ENCODE assay signal across 23 cellular contexts in the genomic region with DNA sequence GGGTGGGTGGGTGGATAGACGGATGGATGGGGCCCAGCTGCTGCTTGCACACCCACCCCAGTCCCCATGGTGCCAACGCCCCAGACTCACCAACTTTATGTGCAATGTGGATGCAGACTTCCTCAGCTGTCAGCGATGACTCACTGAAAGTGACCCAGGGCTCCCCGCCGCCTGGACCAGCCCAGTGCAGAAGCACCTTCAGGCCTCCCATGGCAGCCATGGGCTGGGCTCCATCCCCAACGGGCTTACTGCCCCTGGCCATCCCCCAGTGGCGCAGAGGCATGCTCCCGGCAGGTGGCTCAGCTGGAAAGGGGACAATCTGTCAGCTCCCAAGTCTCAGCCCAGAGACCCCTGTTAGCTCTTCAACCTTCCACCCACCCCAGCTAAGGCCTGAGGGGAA. TPM values are rescaled to one million over a fixed set of nuclear protein-coding genes. Genes with fewer than 3 reads are reported as not detected.
A peak's percentile ranks its signal among the peaks of the same experiment; 100 is the strongest.
DNase-seq lines count a peak whose midpoint lies in the region; TF ChIP-seq lines count a peak whose summit lies in the region.
"Had no signal": no experiment of that assay in that cellular context is flagged by ENCODE, and none has a peak within 500 bp of the region (broad histone marks: within the 10 kb centered on the region; RNA-seq: fewer than 3 reads in every experiment).

No MANE protein-coding gene starts in this region.

- peaks cover 12% of the 10 kb centered on the region for H3K79me2 ChIP-seq in osteoblast (ENCODE audit: insufficient read depth, low read length)

- no peak overlapping the region for H3K4me3 Mint-ChIP-seq in activated T-cell treated with anti-CD3 and anti-CD28 coated beads, Interleukin-2, amount 50 U/mL, for 24 hours
- peak overlapping the region; percentile 21 for H3K4me3 Mint-ChIP-seq in activated T-helper 2 cell treated with anti-CD3 and anti-CD28 coated beads, Interferon-gamma antibody, Interleukin-2, Interleukin-4, amounts not matched to agents 10 μg/mL and 5 μg/mL and 100 μg/mL, durations not matched to agents 14 hours and 24 hours and 36 hours (ENCODE audit: low read depth)
- H3K4me3 Mint-ChIP-seq: CD8-positive, alpha-beta T cell had no signal

- H3K9me3 ChIP-seq in osteoblast (ENCODE audit: low read depth, low read length) = no peaks in the 10 kb centered on the region
- H3K9me3 ChIP-seq: BLaER1, Peyer's patch, SK-N-SH had no signal

- H3K4me3 ChIP-seq in osteoblast (ENCODE audit: insufficient read depth, low read length) = no peak overlapping the region
- H3K4me3 ChIP-seq: BLaER1, Peyer's patch had no signal

- no peaks in the 10 kb centered on the region for H3K27me3 ChIP-seq in osteoblast (ENCODE audit: insufficient read depth, low read length)
- H3K27me3 ChIP-seq: BLaER1, Peyer's patch had no signal

- H3K36me3 Mint-ChIP-seq in activated T-cell treated with anti-CD3 and anti-CD28 coated beads, Interleukin-2, amount 50 U/mL, for 24 hours (ENCODE audit: low read depth) = peaks cover 52% of the 10 kb centered on the region
- peaks cover 40% of the 10 kb centered on the region for H3K36me3 Mint-ChIP-seq in activated T-helper 2 cell treated with anti-CD3 and anti-CD28 coated beads, Interferon-gamma antibody, Interleukin-2, Interleukin-4, amounts not matched to agents 10 μg/mL and 5 μg/mL and 100 μg/mL, durations not matched to agents 14 hours and 24 hours and 36 hours (ENCODE audit: low read depth)

- H3K4me1 Mint-ChIP-seq in activated T-cell treated with anti-CD3 and anti-CD28 coated beads, Interleukin-2, amount 50 U/mL, for 24 hours (ENCODE audit: low read depth) = peaks cover 24% of the 10 kb centered on the region
- peaks cover 16% of the 10 kb centered on the region for H3K4me1 Mint-ChIP-seq in activated T-helper 2 cell treated with anti-CD3 and anti-CD28 coated beads, Interferon-gamma antibody, Interleukin-2, Interleukin-4, amounts not matched to agents 10 μg/mL and 5 μg/mL and 100 μg/mL, durations not matched to agents 14 hours and 24 hours and 36 hours (ENCODE audit: low read depth)

- peaks cover 22% of the 10 kb centered on the region for H3K36me3 ChIP-seq in osteoblast (ENCODE audit: insufficient read depth, low read length)

- H3K4me1 ChIP-seq in osteoblast (ENCODE audit: insufficient read depth, low read length) = peaks cover 9% of the 10 kb centered on the region

- no peak overlapping the region for H3K4me2 ChIP-seq in osteoblast (ENCODE audit: insufficient read depth, low read length)
- H3K4me2 ChIP-seq: BLaER1, SK-N-SH had no signal

- H3K27me3 Mint-ChIP-seq in activated T-cell treated with anti-CD3 and anti-CD28 coated beads, Interleukin-2, amount 50 U/mL, for 24 hours = no peaks in the 10 kb centered on the region
- H3K27me3 Mint-ChIP-seq in activated T-helper 2 cell treated with anti-CD3 and anti-CD28 coated beads, Interferon-gamma antibody, Interleukin-2, Interleukin-4, amounts not matched to agents 10 μg/mL and 5 μg/mL and 100 μg/mL, durations not matched to agents 14 hours and 24 hours and 36 hours (ENCODE audit: low read depth) = no peaks in the 10 kb centered on the region

- no peak for DNase-seq in activated T-cell treated with anti-CD3 and anti-CD28 coated beads, Interleukin-2, amount 50 U/mL, for 24 hours
- no peak for DNase-seq in activated T-cell treated with anti-CD3 and anti-CD28 coated beads, Interleukin-2, amount 50 U/mL, for 1 hour
- DNase-seq in LHCN-M2 (ENCODE audit: low read depth) = peak; percentile 18
- DNase-seq in activated T-helper 2 cell treated with anti-CD3 and anti-CD28 coated beads, Interferon-gamma antibody, Interleukin-2, Interleukin-4, amounts not matched to agents 10 μg/mL and 5 μg/mL and 100 μg/mL, durations not matched to agents 14 hours and 24 hours and 36 hours (ENCODE audit: low spot score) = no peak
- peak; percentile 48 for DNase-seq in osteoblast (ENCODE audit: insufficient read length, low spot score, missing footprints)
- no peak for DNase-seq in HPDE6-E6E7 (ENCODE audit: extremely low spot score)
- DNase-seq in RPMI8226 = no peak
- no peak for DNase-seq in SHP77 (lab: John Stamatoyannopoulos, UW)
- DNase-seq: CD8-positive, alpha-beta T cell; DMS79 treated with DMSO at 0.1 percent for 48 hours; HCEC 1CT; KBM-7; MM.1S; NCI-H1417; NCI-H1694 treated with DMSO at 0.1 percent for 48 hours; NCI-H2081; NCI-H2227 treated with DMSO at 0.1 percent for 48 hours; NCI-H510A; NCI-H69; Peyer's patch; SK-N-SH; SW 1271 had no signal

- H4K20me1 ChIP-seq in osteoblast (ENCODE audit: insufficient read depth, low read length) = no peaks in the 10 kb centered on the region
- H4K20me1 ChIP-seq: BLaER1 had no signal

- no peaks in the 10 kb centered on the region for H3K9me3 Mint-ChIP-seq in activated T-cell treated with anti-CD3 and anti-CD28 coated beads, Interleukin-2, amount 50 U/mL, for 24 hours
- no peaks in the 10 kb centered on the region for H3K9me3 Mint-ChIP-seq in activated T-helper 2 cell treated with anti-CD3 and anti-CD28 coated beads, Interferon-gamma antibody, Interleukin-2, Interleukin-4, amounts not matched to agents 10 μg/mL and 5 μg/mL and 100 μg/mL, durations not matched to agents 14 hours and 24 hours and 36 hours
- H3K9me3 Mint-ChIP-seq: CD8-positive, alpha-beta T cell had no signal

- no peak overlapping the region for H3K27ac ChIP-seq in osteoblast (ENCODE audit: low read depth, low read length)
- H3K27ac ChIP-seq: BLaER1, Peyer's patch had no signal

- TF ChIP-seq CTCF in osteoblast (IDR thresholded peaks at IDR 0.05; ENCODE audit: extremely low read depth, low read depth, low read length) = no peak

- H2AFZ ChIP-seq in osteoblast (ENCODE audit: low read length) = no peak overlapping the region

- intact Hi-C loops in activated T-helper 2 cell treated with anti-CD3 and anti-CD28 coated beads, Interferon-gamma antibody, Interleukin-2, Interleukin-4, amounts not matched to agents 10 μg/mL and 5 μg/mL and 100 μg/mL, durations not matched to agents 14 hours and 24 hours and 36 hours (cut with micrococcal nuclease) = no loop called here

- peak overlapping the region; percentile 35 for H3K27ac Mint-ChIP-seq in activated T-cell treated with anti-CD3 and anti-CD28 coated beads, Interleukin-2, amount 50 U/mL, for 24 hours
- no peak overlapping the region for H3K27ac Mint-ChIP-seq in activated T-helper 2 cell treated with anti-CD3 and anti-CD28 coated beads, Interferon-gamma antibody, Interleukin-2, Interleukin-4, amounts not matched to agents 10 μg/mL and 5 μg/mL and 100 μg/mL, durations not matched to agents 14 hours and 24 hours and 36 hours
- H3K27ac Mint-ChIP-seq: CD8-positive, alpha-beta T cell had no signal

RNA-seq across cellular contexts. Expression of a gene that starts 2.2 kb away (rescaled TPM):
- total RNA-seq in LHCN-M2 (2014; rRNA removed) (78.5 and 97.8 TPM in 2 replicates), osteoblast (52.5 and 72.7 TPM in 2 replicates)
- 76.1 TPM for polyA plus RNA-seq in LHCN-M2 (2012)
- total RNA-seq in activated T-helper 2 cell treated with anti-CD3 and anti-CD28 coated beads, Interferon-gamma antibody, Interleukin-2, Interleukin-4, amounts not matched to agents 10 μg/mL and 5 μg/mL and 100 μg/mL, durations not matched to agents 14 hours and 24 hours and 36 hours = 250 TPM in 2 replicates

RNA-seq across cellular contexts. Expression of a gene that starts 25.2 kb away (rescaled TPM):
- 311 and 327 TPM in 2 replicates for total RNA-seq in LHCN-M2 (2014; rRNA removed)
- polyA plus RNA-seq in LHCN-M2 (2012) = 285 TPM
- total RNA-seq in activated T-helper 2 cell treated with anti-CD3 and anti-CD28 coated beads, Interferon-gamma antibody, Interleukin-2, Interleukin-4, amounts not matched to agents 10 μg/mL and 5 μg/mL and 100 μg/mL, durations not matched to agents 14 hours and 24 hours and 36 hours = 285 and 300 TPM in 2 replicates
- 131 and 154 TPM in 2 replicates for total RNA-seq in osteoblast

RNA-seq across cellular contexts. Expression of a gene that starts 38.7 kb away (rescaled TPM):
- total RNA-seq in LHCN-M2 (2014; rRNA removed) (6.7 and 9.0 TPM in 2 replicates), osteoblast (3.2 and 3.6 TPM in 2 replicates)
- 25.4 TPM for polyA plus RNA-seq in LHCN-M2 (2012)
- total RNA-seq in activated T-helper 2 cell treated with anti-CD3 and anti-CD28 coated beads, Interferon-gamma antibody, Interleukin-2, Interleukin-4, amounts not matched to agents 10 μg/mL and 5 μg/mL and 100 μg/mL, durations not matched to agents 14 hours and 24 hours and 36 hours = 115 and 116 TPM in 2 replicates

RNA-seq across cellular contexts. Expression of a gene that starts 42.2 kb away (rescaled TPM):
- total RNA-seq in LHCN-M2 (2014; rRNA removed) (1.9 and 2.0 TPM in 2 replicates), osteoblast (5.1 and 8.3 TPM in 2 replicates)
- polyA plus RNA-seq in LHCN-M2 (2012) = 5.8 TPM
- total RNA-seq in activated T-helper 2 cell treated with anti-CD3 and anti-CD28 coated beads, Interferon-gamma antibody, Interleukin-2, Interleukin-4, amounts not matched to agents 10 μg/mL and 5 μg/mL and 100 μg/mL, durations not matched to agents 14 hours and 24 hours and 36 hours = 105 TPM in 2 replicates

RNA-seq across cellular contexts. Expression of a gene that starts 44.8 kb away (rescaled TPM):
- total RNA-seq in LHCN-M2 (2014; rRNA removed) (26.8 and 37.4 TPM in 2 replicates), osteoblast (8.0 TPM in 2 replicates)
- 21.1 TPM for polyA plus RNA-seq in LHCN-M2 (2012)
- 90.3 and 91.1 TPM in 2 replicates for total RNA-seq in activated T-helper 2 cell treated with anti-CD3 and anti-CD28 coated beads, Interferon-gamma antibody, Interleukin-2, Interleukin-4, amounts not matched to agents 10 μg/mL and 5 μg/mL and 100 μg/mL, durations not matched to agents 14 hours and 24 hours and 36 hours

Comparison
In these comparisons a context has a peak if more than half of its experiments do, and no peak if none do; other contexts are left out.
1. DNase-seq: peak in LHCN-M2 (single experiment) and osteoblast (single experiment); none in activated T-cell treated with anti-CD3 and anti-CD28 coated beads, Interleukin-2, amount 50 U/mL, for 24 hours (single experiment), activated T-cell treated with anti-CD3 and anti-CD28 coated beads, Interleukin-2, amount 50 U/mL, for 1 hour (single experiment), activated T-helper 2 cell treated with anti-CD3 and anti-CD28 coated beads, Interferon-gamma antibody, Interleukin-2, Interleukin-4, amounts not matched to agents 10 μg/mL and 5 μg/mL and 100 μg/mL, durations not matched to agents 14 hours and 24 hours and 36 hours (single experiment), HPDE6-E6E7 (single experiment), RPMI8226 (single experiment) and SHP77 (0 of 2).
2. RNA of a gene that starts 38.7 kb away (total RNA-seq): 115 to 116 TPM in activated T-helper 2 cell treated with anti-CD3 and anti-CD28 coated beads, Interferon-gamma antibody, Interleukin-2, Interleukin-4, amounts not matched to agents 10 μg/mL and 5 μg/mL and 100 μg/mL, durations not matched to agents 14 hours and 24 hours and 36 hours; 6.7 to 9.0 TPM in LHCN-M2 and 3.2 to 3.6 TPM in osteoblast; every median in the first group is over 10 times any median in the second.